ENCODE assay signal across 2 cellular contexts in genomic region chr1:175881571-175881970, GRCh38.
TF ChIP-seq lines count a peak whose summit lies in the region.

No MANE protein-coding gene starts in this region.

TF ChIP-seq in IMR-90, 13 proteins besides CTCF, POLR2A, EP300 and RAD21:
- TF ChIP-seq CHD1 (IDR thresholded peaks at IDR 0.05; ENCODE audit: low read depth, low read length) (no peak), RFX5 (IDR thresholded peaks at IDR 0.05; ENCODE audit: low read depth, low read length) (no peak), RCOR1 (IDR thresholded peaks at IDR 0.05; ENCODE audit: insufficient replicate concordance, low read length) (no peak), SMC3 (IDR thresholded peaks at IDR 0.05; ENCODE audit: low read depth, low read length) (no peak), FOS (IDR thresholded peaks at IDR 0.05; ENCODE audit: low read depth, low read length) (no peak), ELK1 (IDR thresholded peaks at IDR 0.05; ENCODE audit: borderline replicate concordance, low read depth, low read length) (no peak), MXI1 (IDR thresholded peaks at IDR 0.05; ENCODE audit: borderline replicate concordance, low read depth, low read length) (no peak), USF2 (IDR thresholded peaks at IDR 0.05; ENCODE audit: low read depth, low read length) (no peak), MAFK (IDR thresholded peaks at IDR 0.05; ENCODE audit: low read depth, low read length) (no peak), MAZ (IDR thresholded peaks at IDR 0.05; ENCODE audit: borderline replicate concordance, low read depth, low read length) (no peak), BHLHE40 (IDR thresholded peaks at IDR 0.05; ENCODE audit: low read depth, low read length) (no peak), NFE2L2 (IDR thresholded peaks at IDR 0.05; ENCODE audit: low read depth, low read length) (no peak), CEBPB (IDR thresholded peaks at IDR 0.05; ENCODE audit: low read depth, low read length) (no peak)

TF ChIP-seq in K562, 482 proteins besides CTCF, POLR2A, EP300 and RAD21:
- TF ChIP-seq ZNF347 (CRISPR knock-in tag; IDR thresholded peaks at IDR 0.05; ENCODE audit: low read depth) (no peak), HMG20B (CRISPR knock-in tag; IDR thresholded peaks at IDR 0.05) (no peak), BMI1 (IDR thresholded peaks at IDR 0.05; ENCODE audit: low read length) (no peak), BHLHE40 (IDR thresholded peaks at IDR 0.05; ENCODE audit: low read length) (no peak), MAFG (tag; conservative IDR thresholded peaks at IDR 0.05) (no peak), TSHZ1 (CRISPR knock-in tag; IDR thresholded peaks at IDR 0.05) (no peak), ZBTB34 (CRISPR knock-in tag; IDR thresholded peaks at IDR 0.05) (no peak), TBP (optimal IDR thresholded peaks at IDR 0.05; ENCODE audit: low read depth, low read length) (no peak), HINFP (tag; conservative IDR thresholded peaks at IDR 0.05; ENCODE audit: low read depth) (no peak), MCM5 (IDR thresholded peaks at IDR 0.05; ENCODE audit: low read depth) (no peak), E2F5 (CRISPR knock-in tag; IDR thresholded peaks at IDR 0.05) (no peak), CBFA2T2 (conservative IDR thresholded peaks at IDR 0.05) (no peak), ZBTB26 (CRISPR knock-in tag; IDR thresholded peaks at IDR 0.05) (no peak), ZBTB2 (IDR thresholded peaks at IDR 0.05) (no peak), HES1 (IDR thresholded peaks at IDR 0.05; ENCODE audit: low read depth) (no peak), ZNF76 (CRISPR knock-in tag; IDR thresholded peaks at IDR 0.05; ENCODE audit: borderline replicate concordance) (no peak), CBFA2T3 (IDR thresholded peaks at IDR 0.05) (no peak), NKRF (IDR thresholded peaks at IDR 0.05; ENCODE audit: borderline replicate concordance) (no peak)
